In genomic region chr12:11958216-11959091, GRCh38 we compare ENCODE assay signal across 9 cellular contexts.
DNase-seq lines count a peak whose midpoint lies in the region; ATAC-seq and TF ChIP-seq lines count a peak whose summit lies in the region.
"Had no signal": no experiment of that assay in that cellular context is flagged by ENCODE, and none has a peak within 500 bp of the region (broad histone marks: within the 10 kb centered on the region; RNA-seq: fewer than 3 reads in every experiment).

No MANE protein-coding gene starts in this region.

- 57% methylated on average over 6 to 9 of the region's 9 CpGs for WGBS in endodermal cell (ENCODE audit: insufficient coverage in 1 of 2, insufficient read length in 1 of 2), 2 experiments

- H3K4me3 Mint-ChIP-seq in T-cell (peak overlapping the region in 1 of 3 donors; percentile 3), endodermal cell (no peak overlapping the region)

- peaks cover 25 to 38% (median 35%) of the 10 kb centered on the region in 3 donors for H3K4me1 Mint-ChIP-seq in T-cell
- peaks cover 51% of the 10 kb centered on the region for H3K4me1 Mint-ChIP-seq in endodermal cell

- peaks cover 4% of the 10 kb centered on the region for H3K36me3 ChIP-seq in endodermal cell (ENCODE audit: control insufficient read depth, insufficient read depth, low read length)

- H3K36me3 Mint-ChIP-seq in T-cell (no peaks in the 10 kb centered on the region), endodermal cell (ENCODE audit: low read depth) (peaks cover 4% of the 10 kb centered on the region)

- POLR2A ChIA-PET in T-cell (lab: Charles Lee): interaction anchor here in 1 of 2 donors (0.5 kb wide), 1 partner anchor 41 kb away, joined by 3 read pairs; no protein-coding TSS in a partner anchor

- intact Hi-C loops in left ventricle myocardium superior (cut with micrococcal nuclease): no loop called here

- H3K27me3 ChIP-seq in endodermal cell (ENCODE audit: control insufficient read depth, insufficient read depth, low read length, poor library complexity, severe bottlenecking): no peaks in the 10 kb centered on the region

- H3K27me3 Mint-ChIP-seq in T-cell (no peaks in the 10 kb centered on the region), endodermal cell (ENCODE audit: insufficient read depth) (no peaks in the 10 kb centered on the region)

- H3K27ac Mint-ChIP-seq in T-cell (peak overlapping the region; percentile 52 to 65), endodermal cell (peak overlapping the region; percentile 10)

- H3K9ac ChIP-seq in endodermal cell (ENCODE audit: extremely low read depth, low read length, poor library complexity, severe bottlenecking): peak overlapping the region; percentile 14

- CTCF ChIA-PET in T-cell (lab: Charles Lee): interaction anchor here (0.6 to 1.8 kb wide), 2 partner anchors 75 to 111 kb away, joined by 3 to 5 read pairs; no protein-coding TSS in a partner anchor

- H3K27ac ChIP-seq in endodermal cell (ENCODE audit: low read depth, low read length) (no peak overlapping the region), coronary artery (no peak overlapping the region)
- H3K27ac ChIP-seq: VCaP had no signal

- no peaks in the 10 kb centered on the region for H3K9me3 ChIP-seq in endodermal cell (ENCODE audit: control insufficient read depth, low read length)

- TF ChIP-seq CTCF in endodermal cell (conservative IDR thresholded peaks at IDR 0.05) (peak; percentile 50), coronary artery (IDR thresholded peaks at IDR 0.05) (no peak)

- H3K9me3 Mint-ChIP-seq in T-cell (peaks cover 0 to 2% (median 0%) of the 10 kb centered on the region in 3 donors), endodermal cell (no peaks in the 10 kb centered on the region)

- H3K4me1 ChIP-seq in endodermal cell (ENCODE audit: control insufficient read depth, insufficient read depth, low read length): peaks cover 14% of the 10 kb centered on the region

- peak; percentile 20 for DNase-seq in NCI-H146 (lab: John Stamatoyannopoulos, UW)
- DNase-seq in NCI-H146 treated with DMSO at 0.1 percent for 48 hours (lab: John Stamatoyannopoulos, UW; ENCODE audit: unreplicated experiment): no peak
- DNase-seq in T-cell: peak in 1 of 34 experiments; percentile 21
- peak; percentile 75 for DNase-seq in endodermal cell
- DNase-seq in stimulated activated CD4-positive, alpha-beta T cell treated with anti-CD3 and anti-CD28 coated beads, Interleukin-4, amount 100 ng/mL, for 24 hours: peak; percentile 65
- DNase-seq in NCI-H2081 treated with DMSO at 0.1 percent for 48 hours (lab: John Stamatoyannopoulos, UW): no peak
- no peak for DNase-seq in left ventricle myocardium superior
- no peak for DNase-seq in coronary artery (ENCODE audit: low spot score)

- H3K4me3 ChIP-seq in endodermal cell (ENCODE audit: low read length) (no peak overlapping the region), coronary artery (no peak overlapping the region)

- ATAC-seq in T-cell (replicated peaks in 1 of 4): peak in 3 of 4 experiments; percentile 61 to 80 (median 70)
- ATAC-seq in left ventricle myocardium superior: no peak

Comparison
In these comparisons a context has a peak if more than half of its experiments do, and no peak if none do; other contexts are left out.
1. DNase-seq: peak in NCI-H146 (single experiment), endodermal cell (single experiment) and stimulated activated CD4-positive, alpha-beta T cell treated with anti-CD3 and anti-CD28 coated beads, Interleukin-4, amount 100 ng/mL, for 24 hours (single experiment); none in NCI-H146 treated with DMSO at 0.1 percent for 48 hours (single experiment), NCI-H2081 treated with DMSO at 0.1 percent for 48 hours (single experiment), left ventricle myocardium superior (single experiment) and coronary artery (single experiment).